ENCODE assay signal across 12 cellular contexts in the genomic region with DNA sequence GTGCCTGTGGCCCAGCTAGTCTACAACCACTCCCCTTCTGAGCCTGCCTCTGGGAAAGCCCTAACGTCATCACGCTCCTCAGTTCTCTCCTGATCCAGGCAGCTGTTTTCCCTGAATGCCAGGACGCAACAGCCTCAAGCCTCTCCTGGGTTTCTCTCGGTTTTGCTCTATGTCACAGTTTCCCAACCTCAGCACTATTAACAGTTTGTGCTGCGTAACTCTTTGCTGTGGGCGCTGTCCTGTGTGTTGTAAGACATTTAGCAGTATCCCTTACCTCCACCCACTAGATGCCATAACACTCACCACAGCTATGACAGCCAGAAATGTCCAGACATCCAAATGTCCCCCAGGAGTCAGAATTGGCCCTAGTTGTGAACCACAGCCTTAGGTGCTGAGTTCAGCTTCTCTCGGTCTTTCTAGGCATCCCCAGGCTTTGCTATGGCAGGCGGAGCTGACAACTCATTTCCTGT.
DNase-seq lines count a peak whose midpoint lies in the region; ATAC-seq and TF ChIP-seq lines count a peak whose summit lies in the region.
"Had no signal": no experiment of that assay in that cellular context is flagged by ENCODE, and none has a peak within 500 bp of the region (broad histone marks: within the 10 kb centered on the region; RNA-seq: fewer than 3 reads in every experiment).

No MANE protein-coding gene starts in this region.

- H2BK5ac ChIP-seq in trophoblast cell (ENCODE audit: low read depth, low read length, poor library complexity), result no peak overlapping the region

- H3K79me1 ChIP-seq in trophoblast cell (ENCODE audit: low read length), result no peaks in the 10 kb centered on the region

- DNase-seq in HFFc6 (no peak), PC-3 (no peak), foreskin keratinocyte (no peak), trophoblast cell (peak; percentile 1 to 3), occipital lobe (lab: John Stamatoyannopoulos, UW) (no peak)
- DNase-seq in stimulated activated CD4-positive, alpha-beta T cell treated with anti-CD3 and anti-CD28 coated beads, Interleukin-2, amount 100 ng/mL, for 48 hours, result no peak
- DNase-seq: activated CD8-positive, alpha-beta memory T cell treated with anti-CD3 and anti-CD28 coated beads, Interleukin-2, amount 50 U/mL, for 4 hours; H7; NCI-H774 had no signal

- H3K9ac ChIP-seq in PC-3 (ENCODE audit: low read length), result no peak overlapping the region
- H3K9ac ChIP-seq in trophoblast cell (ENCODE audit: low read length), result no peak overlapping the region

- POLR2A ChIA-PET in PC-3 (lab: Charles Lee; ENCODE audit: unreplicated experiment), result no interaction called here

- intact Hi-C loops in PC-3 (cut with micrococcal nuclease), result no loop called here

- H3K4me3 ChIP-seq in PC-3 (ENCODE audit: low read length) (peak overlapping the region; percentile 39; the same call in 1 of the 2 replicates), trophoblast cell (ENCODE audit: low read depth, low read length) (no peak overlapping the region)
- H3K4me3 ChIP-seq: adrenal gland had no signal

- no peak overlapping the region for H3K18ac ChIP-seq in trophoblast cell (ENCODE audit: low read length)

- H3K27ac ChIP-seq in PC-3 (ENCODE audit: low read length) (no peak overlapping the region), foreskin keratinocyte (no peak overlapping the region), trophoblast cell (ENCODE audit: low read depth, low read length) (no peak overlapping the region)

- no peak for ATAC-seq in PC-3
- ATAC-seq in foreskin keratinocyte, result peak; percentile 27
- ATAC-seq in GM21423 (IDR thresholded peaks at IDR 0.05; ENCODE audit: unreplicated experiment), result no peak
- no peak for ATAC-seq in GM18505 (IDR thresholded peaks at IDR 0.05; ENCODE audit: unreplicated experiment)

- H2BK12ac ChIP-seq in trophoblast cell (ENCODE audit: low read length), result no peak overlapping the region

- H3K4me2 ChIP-seq in PC-3 (ENCODE audit: low read length) (peak overlapping the region; percentile 56), trophoblast cell (ENCODE audit: low read length) (no peak overlapping the region)

- H4K8ac ChIP-seq in trophoblast cell (ENCODE audit: low read depth, low read length), result no peak overlapping the region

- H3K79me2 ChIP-seq in PC-3 (ENCODE audit: low read length) (no peaks in the 10 kb centered on the region), trophoblast cell (ENCODE audit: control insufficient read depth, insufficient read depth, low read length, poor library complexity) (no peaks in the 10 kb centered on the region)

- no peaks in the 10 kb centered on the region for H3K4me1 Mint-ChIP-seq in HFFc6 (ENCODE audit: low read depth)

- no peak overlapping the region for H3K23ac ChIP-seq in trophoblast cell (ENCODE audit: low read length)

- H3K14ac ChIP-seq in trophoblast cell (ENCODE audit: low read length), result no peak overlapping the region

- CTCF ChIA-PET in PC-3 (lab: Charles Lee), result no interaction called here

- H3K27me3 ChIP-seq in PC-3 (ENCODE audit: low read length), result peaks cover 38% of the 10 kb centered on the region; the same call in 1 of the 2 replicates
- no peaks in the 10 kb centered on the region for H3K27me3 ChIP-seq in foreskin keratinocyte
- no peaks in the 10 kb centered on the region for H3K27me3 ChIP-seq in trophoblast cell (ENCODE audit: insufficient read depth, low read length)
- H3K27me3 ChIP-seq: adrenal gland had no signal

- no peaks in the 10 kb centered on the region; the same call in 1 of the 2 replicates for H3K27me3 Mint-ChIP-seq in HFFc6 (ENCODE audit: insufficient read depth)

- no peaks in the 10 kb centered on the region for H3K36me3 ChIP-seq in PC-3 (ENCODE audit: low read depth, low read length)
- H3K36me3 ChIP-seq in trophoblast cell (ENCODE audit: control insufficient read depth in 1 of 2, insufficient read depth in 2 of 2, low read length in 2 of 2), result no peaks in the 10 kb centered on the region
- H3K36me3 ChIP-seq: adrenal gland had no signal

- no peak overlapping the region for H3K27ac Mint-ChIP-seq in HFFc6

- H2AFZ ChIP-seq in PC-3 (ENCODE audit: low read length) (0 out of 2 replicates have a peak overlapping the region, but pooled peaks have one; percentile 20), trophoblast cell (ENCODE audit: insufficient read depth, low read length, poor library complexity) (no peak overlapping the region)

- no peak overlapping the region for H4K12ac ChIP-seq in trophoblast cell (ENCODE audit: low read depth, low read length)

- no peak overlapping the region for H2BK120ac ChIP-seq in trophoblast cell (ENCODE audit: insufficient read depth, low read length, poor library complexity)

- H3K4ac ChIP-seq in trophoblast cell (ENCODE audit: low read depth, low read length), result no peak overlapping the region

- no peak for TF ChIP-seq POLR2A in GM18505 (IDR thresholded peaks at IDR 0.05; ENCODE audit: borderline replicate concordance, extremely low read depth, insufficient read depth, insufficient read length)

- peaks cover 19% of the 10 kb centered on the region for H3K9me3 Mint-ChIP-seq in HFFc6

- H3F3A ChIP-seq in PC-3 (ENCODE audit: low read length, unreplicated experiment), result no peaks in the 10 kb centered on the region

- BruUV-seq in PC-3 (replicated peaks; lab: Mats Ljungman, UMichigan), result no TSS peak

- H4K91ac ChIP-seq in trophoblast cell (ENCODE audit: low read depth, low read length), result no peak overlapping the region

- H3K9me3 ChIP-seq in PC-3 (ENCODE audit: low read length) (no peaks in the 10 kb centered on the region), trophoblast cell (ENCODE audit: insufficient read depth, low read depth, low read length) (no peaks in the 10 kb centered on the region)
- H3K9me3 ChIP-seq: adrenal gland had no signal

- no peak overlapping the region for H2AK5ac ChIP-seq in trophoblast cell (ENCODE audit: low read length)

- H3K36me3 Mint-ChIP-seq in HFFc6 (ENCODE audit: low read depth), result no peaks in the 10 kb centered on the region

- H3K4me3 Mint-ChIP-seq in HFFc6, result peak overlapping the region; percentile 40; the same call in 1 of the 2 replicates

- no peaks in the 10 kb centered on the region for H3K9me2 ChIP-seq in PC-3 (replicated peaks; ENCODE audit: low read length)

- no peak for TF ChIP-seq CTCF in HFFc6 (IDR thresholded peaks at IDR 0.05)
- TF ChIP-seq CTCF in PC-3 (conservative IDR thresholded peaks at IDR 0.05; ENCODE audit: low read depth, low read length), result no peak
- no peak for TF ChIP-seq CTCF in foreskin keratinocyte (conservative IDR thresholded peaks at IDR 0.05)

- H3K4me1 ChIP-seq in PC-3 (ENCODE audit: insufficient read depth, low read length) (no peaks in the 10 kb centered on the region), foreskin keratinocyte (no peaks in the 10 kb centered on the region), trophoblast cell (ENCODE audit: control insufficient read depth in 1 of 2, insufficient read depth in 2 of 2, low read length in 2 of 2) (no peaks in the 10 kb centered on the region)

- no peaks in the 10 kb centered on the region for H4K20me1 ChIP-seq in PC-3 (ENCODE audit: low read length)

- no CpG with 5 or more reads among the region's 8 CpGs for WGBS in trophoblast cell (ENCODE audit: extremely low coverage, insufficient coverage, insufficient read length)

Comparison
In these comparisons a context has a peak if more than half of its experiments do, and no peak if none do; other contexts are left out.
1. DNase-seq: peak in trophoblast cell (2 of 2); none in HFFc6 (single experiment), PC-3 (single experiment), foreskin keratinocyte (0 of 2), occipital lobe (single experiment) and stimulated activated CD4-positive, alpha-beta T cell treated with anti-CD3 and anti-CD28 coated beads, Interleukin-2, amount 100 ng/mL, for 48 hours (0 of 2).